ENCODE assay signal across 1 cellular context in the genomic region with DNA sequence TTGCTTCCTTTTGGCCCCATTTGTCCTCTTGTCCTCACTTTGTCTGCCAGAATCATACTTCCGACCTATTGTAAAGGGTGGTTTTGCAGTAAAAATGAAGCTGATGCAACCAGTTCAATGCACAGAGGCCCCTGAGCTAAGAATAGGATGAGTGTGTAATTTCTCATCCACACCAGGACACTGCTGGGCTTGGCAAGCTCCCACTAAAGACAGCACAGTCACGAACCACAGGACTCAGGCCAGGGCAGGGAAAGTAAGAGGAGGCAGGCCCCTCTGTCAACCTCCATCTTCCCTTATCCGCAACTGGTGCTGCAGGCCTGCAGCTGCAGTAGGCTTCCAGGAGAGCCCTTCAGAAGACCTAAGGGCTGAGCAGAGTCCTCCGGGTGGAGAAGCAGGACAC. TPM values are rescaled to one million over a fixed set of nuclear protein-coding genes. Genes with fewer than 3 reads are reported as not detected.
"Had no signal": no experiment of that assay in that cellular context is flagged by ENCODE, and none has a peak within 500 bp of the region (broad histone marks: within the 10 kb centered on the region; RNA-seq: fewer than 3 reads in every experiment).

No MANE protein-coding gene starts in this region.

RNA-seq across cellular contexts. Expression of a gene that starts 56.7 kb away (rescaled TPM):
- polyA plus RNA-seq: mammary epithelial cell had no signal
